In genomic region chr20:20802328-20802727, GRCh38 we compare ENCODE assay signal across 15 cellular contexts.
"Had no signal": no experiment of that assay in that cellular context is flagged by ENCODE, and none has a peak within 500 bp of the region (broad histone marks: within the 10 kb centered on the region; RNA-seq: fewer than 3 reads in every experiment).

No MANE protein-coding gene starts in this region.

- H3K4me3 Mint-ChIP-seq: activated CD4-positive, alpha-beta memory T cell treated with anti-CD3 and anti-CD28 coated beads, Interleukin-2, amount 10 ng/mL, durations not matched to agents 7 days and 5 days; activated CD4-positive, alpha-beta T cell treated with anti-CD3 and anti-CD28 coated beads for 36 hours; activated naive CD4-positive, alpha-beta T cell treated with anti-CD3 and anti-CD28 coated beads, Interleukin-2, amount 50 U/mL, for 24 hours; activated T-cell treated with anti-CD3 and anti-CD28 coated beads, Interleukin-2, amount 50 U/mL, for 24 hours; naive thymus-derived CD8-positive, alpha-beta T cell; stimulated activated naive B cell treated with anti-CD40 and anti-IgM and Interleukin-4, amounts not matched to agents 10 μg/mL and 1 μg/mL and 100 μg/mL, for 72 hours; T-helper 17 cell had no signal

- H3K9me3 ChIP-seq: colonic mucosa, heart left ventricle, neutrophil, thyroid gland had no signal

- H3K36me3 Mint-ChIP-seq: activated naive CD4-positive, alpha-beta T cell treated with anti-CD3 and anti-CD28 coated beads, Interleukin-2, amount 50 U/mL, for 24 hours; naive thymus-derived CD8-positive, alpha-beta T cell; stimulated activated naive B cell treated with anti-CD40 and anti-IgM and Interleukin-4, amounts not matched to agents 10 μg/mL and 1 μg/mL and 100 μg/mL, for 72 hours had no signal

- H3K27ac ChIP-seq: colonic mucosa, heart left ventricle, neutrophil, parathyroid adenoma, thyroid gland had no signal

- H3K4me3 ChIP-seq: colonic mucosa, heart left ventricle, thyroid gland had no signal

- DNase-seq: activated CD4-positive, alpha-beta memory T cell treated with anti-CD3 and anti-CD28 coated beads, Interleukin-2, amount 10 ng/mL, durations not matched to agents 7 days and 5 days; activated CD4-positive, alpha-beta T cell treated with anti-CD3 and anti-CD28 coated beads for 36 hours; activated effector memory CD4-positive, alpha-beta T cell treated with anti-CD3 and anti-CD28 coated beads, Interleukin-2, amount 50 U/mL, for 16 hours; activated T-cell treated with anti-CD3 and anti-CD28 coated beads, Interleukin-2, amount 50 U/mL, for 24 hours; central memory CD4-positive, alpha-beta T cell; colonic mucosa; heart left ventricle; naive thymus-derived CD8-positive, alpha-beta T cell; stimulated activated CD4-positive, alpha-beta T cell treated with anti-CD3 and anti-CD28 coated beads, Interleukin-4, amount 100 ng/mL, for 1 hour; stimulated activated naive B cell treated with anti-CD40 and anti-IgM and Interleukin-4, amounts not matched to agents 10 μg/mL and 1 μg/mL and 100 μg/mL, for 72 hours; T-helper 17 cell; thyroid gland had no signal

- H3K9me3 Mint-ChIP-seq: activated CD4-positive, alpha-beta memory T cell treated with anti-CD3 and anti-CD28 coated beads, Interleukin-2, amount 10 ng/mL, durations not matched to agents 7 days and 5 days; activated naive CD4-positive, alpha-beta T cell treated with anti-CD3 and anti-CD28 coated beads, Interleukin-2, amount 50 U/mL, for 24 hours; activated T-cell treated with anti-CD3 and anti-CD28 coated beads, Interleukin-2, amount 50 U/mL, for 24 hours; naive thymus-derived CD8-positive, alpha-beta T cell; stimulated activated naive B cell treated with anti-CD40 and anti-IgM and Interleukin-4, amounts not matched to agents 10 μg/mL and 1 μg/mL and 100 μg/mL, for 72 hours had no signal

- H3K9ac ChIP-seq: parathyroid adenoma had no signal

- ATAC-seq: activated CD4-positive, alpha-beta T cell treated with anti-CD3 and anti-CD28 coated beads for 36 hours; naive thymus-derived CD8-positive, alpha-beta T cell; stimulated activated naive B cell treated with anti-CD40 and anti-IgM and Interleukin-4, amounts not matched to agents 10 μg/mL and 1 μg/mL and 100 μg/mL, for 72 hours; T-helper 17 cell had no signal

- H3K27me3 ChIP-seq: colonic mucosa, heart left ventricle, neutrophil, thyroid gland had no signal

- H3K36me3 ChIP-seq: colonic mucosa, heart left ventricle, neutrophil, thyroid gland had no signal

- H3K27me3 Mint-ChIP-seq: activated CD4-positive, alpha-beta T cell treated with anti-CD3 and anti-CD28 coated beads for 36 hours; activated naive CD4-positive, alpha-beta T cell treated with anti-CD3 and anti-CD28 coated beads, Interleukin-2, amount 50 U/mL, for 24 hours; stimulated activated naive B cell treated with anti-CD40 and anti-IgM and Interleukin-4, amounts not matched to agents 10 μg/mL and 1 μg/mL and 100 μg/mL, for 72 hours had no signal

- H3K27ac Mint-ChIP-seq: activated CD4-positive, alpha-beta memory T cell treated with anti-CD3 and anti-CD28 coated beads, Interleukin-2, amount 10 ng/mL, durations not matched to agents 7 days and 5 days; activated CD4-positive, alpha-beta T cell treated with anti-CD3 and anti-CD28 coated beads for 36 hours; activated naive CD4-positive, alpha-beta T cell treated with anti-CD3 and anti-CD28 coated beads, Interleukin-2, amount 50 U/mL, for 24 hours; activated T-cell treated with anti-CD3 and anti-CD28 coated beads, Interleukin-2, amount 50 U/mL, for 24 hours; naive thymus-derived CD8-positive, alpha-beta T cell; stimulated activated naive B cell treated with anti-CD40 and anti-IgM and Interleukin-4, amounts not matched to agents 10 μg/mL and 1 μg/mL and 100 μg/mL, for 72 hours; T-helper 17 cell had no signal

- H3K4me1 Mint-ChIP-seq: activated CD4-positive, alpha-beta memory T cell treated with anti-CD3 and anti-CD28 coated beads, Interleukin-2, amount 10 ng/mL, durations not matched to agents 7 days and 5 days; activated CD4-positive, alpha-beta T cell treated with anti-CD3 and anti-CD28 coated beads for 36 hours; activated naive CD4-positive, alpha-beta T cell treated with anti-CD3 and anti-CD28 coated beads, Interleukin-2, amount 50 U/mL, for 24 hours; naive thymus-derived CD8-positive, alpha-beta T cell; stimulated activated naive B cell treated with anti-CD40 and anti-IgM and Interleukin-4, amounts not matched to agents 10 μg/mL and 1 μg/mL and 100 μg/mL, for 72 hours; T-helper 17 cell had no signal

- H3K4me1 ChIP-seq: colonic mucosa, parathyroid adenoma, thyroid gland had no signal
